In the genomic region with DNA sequence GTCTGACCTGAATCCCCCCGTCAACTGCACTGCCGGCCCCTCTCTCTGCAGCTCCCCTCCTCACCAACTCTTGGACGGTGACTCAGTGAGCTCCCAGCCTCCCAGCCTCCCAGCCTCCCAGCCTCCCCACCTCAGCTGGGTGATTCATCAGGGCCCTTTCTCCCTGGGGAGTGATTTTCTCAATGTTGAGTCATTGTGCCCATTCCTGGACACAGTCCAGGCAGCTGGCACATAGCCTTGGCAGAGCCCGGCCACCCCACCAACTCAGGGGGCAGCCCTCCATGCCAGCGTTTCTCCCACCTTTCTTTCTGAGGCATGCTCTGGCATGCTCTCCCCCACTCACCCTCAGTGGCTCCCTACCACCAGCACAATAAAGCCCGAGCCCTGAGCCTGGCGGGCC, we compare ENCODE assay signal across 9 cellular contexts. TPM values are rescaled to one million over a fixed set of nuclear protein-coding genes. Genes with fewer than 3 reads are reported as not detected.
DNase-seq lines count a peak whose midpoint lies in the region; ATAC-seq and TF ChIP-seq lines count a peak whose summit lies in the region.
"Had no signal": no experiment of that assay in that cellular context is flagged by ENCODE, and none has a peak within 500 bp of the region (broad histone marks: within the 10 kb centered on the region; RNA-seq: fewer than 3 reads in every experiment).

No MANE protein-coding gene starts in this region.

- H3K4me1 ChIP-seq in RWPE2 (ENCODE audit: insufficient read depth, poor library complexity, severe bottlenecking) (peaks cover 6% of the 10 kb centered on the region), thoracic aorta (ENCODE audit: control insufficient read depth in 1 of 2, low read depth in 2 of 2) (peaks cover 0 to 20% of the 10 kb centered on the region in 2 donors)

- CTCF ChIA-PET in activated naive CD4-positive, alpha-beta T cell treated with anti-CD3 and anti-CD28 coated beads for 36 hours (lab: Charles Lee): interaction anchor here (0.6 to 4.6 kb wide), 10 partner anchors 35 to 535 kb away, joined by 3 to 55 read pairs (median 4); no protein-coding TSS in a partner anchor

- no peak for DNase-seq in activated naive CD4-positive, alpha-beta T cell treated with anti-CD3 and anti-CD28 coated beads for 36 hours
- no peak for DNase-seq in activated naive CD4-positive, alpha-beta T cell treated with Interleukin-2 at 50 U/mL for 16 hours
- DNase-seq in RWPE2 (ENCODE audit: low spot score) (no peak), fibroblast of peridontal ligament (ENCODE audit: extremely low read depth) (peak; percentile 4), thoracic aorta (ENCODE audit: low spot score) (peak; percentile 18), NK-92 (lab: John Stamatoyannopoulos, UW; ENCODE audit: unreplicated experiment) (no peak)
- DNase-seq in effector CD4-positive, alpha-beta T cell: no peak
- DNase-seq: DMS153 had no signal

- ATAC-seq in RWPE2 (ENCODE audit: low read depth) (peak; percentile 47), thoracic aorta (ENCODE audit: insufficient number of reproducible peaks, low FRiP score, low read depth) (peak; percentile 41), GM19035 (IDR thresholded peaks at IDR 0.05; ENCODE audit: unreplicated experiment) (no peak)

- no peak overlapping the region for H3K27ac ChIP-seq in RWPE2 (ENCODE audit: poor library complexity, severe bottlenecking)
- no peak overlapping the region for H3K27ac ChIP-seq in thoracic aorta

- H3K27me3 Mint-ChIP-seq in activated naive CD4-positive, alpha-beta T cell treated with anti-CD3 and anti-CD28 coated beads for 36 hours (ENCODE audit: low read depth): no peaks in the 10 kb centered on the region

- peak overlapping the region; percentile 21 for H3K27ac Mint-ChIP-seq in activated naive CD4-positive, alpha-beta T cell treated with anti-CD3 and anti-CD28 coated beads for 36 hours

- H3K36me3 Mint-ChIP-seq in activated naive CD4-positive, alpha-beta T cell treated with anti-CD3 and anti-CD28 coated beads for 36 hours (ENCODE audit: low read depth): no peaks in the 10 kb centered on the region

- H3K9me3 ChIP-seq in RWPE2 (ENCODE audit: severe bottlenecking): no peaks in the 10 kb centered on the region
- no peaks in the 10 kb centered on the region for H3K9me3 ChIP-seq in thoracic aorta

- no peak overlapping the region for H3K4me3 Mint-ChIP-seq in activated naive CD4-positive, alpha-beta T cell treated with anti-CD3 and anti-CD28 coated beads for 36 hours

- H3K9me3 Mint-ChIP-seq in activated naive CD4-positive, alpha-beta T cell treated with anti-CD3 and anti-CD28 coated beads for 36 hours: no peaks in the 10 kb centered on the region

- intact Hi-C loops in activated naive CD4-positive, alpha-beta T cell treated with anti-CD3 and anti-CD28 coated beads for 36 hours (cut with micrococcal nuclease): loop anchor here (1.0 kb wide), 3 partner anchors 54 to 160 kb away; no protein-coding TSS in a partner anchor

- H3K4me3 ChIP-seq in RWPE2 (ENCODE audit: severe bottlenecking): peak overlapping the region; percentile 33
- peak overlapping the region; percentile 78 for H3K4me3 ChIP-seq in thoracic aorta

- H3K4me1 Mint-ChIP-seq in activated naive CD4-positive, alpha-beta T cell treated with anti-CD3 and anti-CD28 coated beads for 36 hours (ENCODE audit: low read depth): no peaks in the 10 kb centered on the region

- no peaks in the 10 kb centered on the region for H3K36me3 ChIP-seq in RWPE2 (ENCODE audit: low read depth)
- H3K36me3 ChIP-seq in thoracic aorta: no peaks in the 10 kb centered on the region

- H3K27me3 ChIP-seq in RWPE2 (ENCODE audit: insufficient read depth, poor library complexity, severe bottlenecking) (peaks cover 13% of the 10 kb centered on the region), thoracic aorta (replicated peaks; ENCODE audit: insufficient read depth) (peaks cover 6% of the 10 kb centered on the region)

- TF ChIP-seq CTCF in RWPE2 (IDR thresholded peaks at IDR 0.05; ENCODE audit: poor library complexity, severe bottlenecking) (no peak), thoracic aorta (IDR thresholded peaks at IDR 0.05) (no peak)

RNA-seq across cellular contexts. Expression of a gene that starts 30.7 kb away (rescaled TPM):
- total RNA-seq in activated naive CD4-positive, alpha-beta T cell treated with anti-CD3 and anti-CD28 coated beads for 36 hours: 1 to 10 TPM in 1 of 2 experiments, under 1 TPM in 1; 0.69 to 1.1 TPM
- total RNA-seq in thoracic aorta: 10 to 100 TPM; 28.1 to 37.1 TPM

Comparison
In these comparisons a context has a peak if more than half of its experiments do, and no peak if none do; other contexts are left out.
1. DNase-seq: peak in fibroblast of peridontal ligament (single experiment) and thoracic aorta (single experiment); none in activated naive CD4-positive, alpha-beta T cell treated with anti-CD3 and anti-CD28 coated beads for 36 hours (single experiment), activated naive CD4-positive, alpha-beta T cell treated with Interleukin-2 at 50 U/mL for 16 hours (single experiment), RWPE2 (single experiment), effector CD4-positive, alpha-beta T cell (single experiment) and NK-92 (single experiment).
2. RNA of a gene that starts 30.7 kb away (total RNA-seq): 28.1 to 37.1 TPM in thoracic aorta; 0.69 to 1.1 TPM in activated naive CD4-positive, alpha-beta T cell treated with anti-CD3 and anti-CD28 coated beads for 36 hours; every median in the first group is over 10 times any median in the second.